In the genomic region with DNA sequence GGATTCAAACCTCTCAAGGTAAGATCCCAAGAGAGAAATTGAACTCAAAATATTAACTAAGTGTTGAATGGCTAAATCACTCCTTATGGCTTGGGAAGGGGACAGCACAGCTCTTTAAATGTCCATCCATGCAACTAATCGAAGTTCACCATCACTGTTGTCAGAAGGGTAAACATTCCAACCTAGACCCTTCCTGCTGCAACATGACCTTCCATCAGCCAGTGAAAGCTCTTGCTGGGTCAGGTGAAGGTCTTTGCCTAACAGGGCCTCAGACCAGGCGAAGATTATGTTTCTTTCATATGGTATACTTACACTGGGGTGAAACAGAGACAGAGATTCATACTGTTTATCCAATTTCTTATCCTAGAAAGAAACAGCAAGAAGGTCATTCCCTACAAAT, we compare ENCODE assay signal across 15 cellular contexts. TPM values are rescaled to one million over a fixed set of nuclear protein-coding genes. Genes with fewer than 3 reads are reported as not detected.
A peak's percentile ranks its signal among the peaks of the same experiment; 100 is the strongest.
DNase-seq lines count a peak whose midpoint lies in the region; ATAC-seq lines count a peak whose summit lies in the region.
"Had no signal": no experiment of that assay in that cellular context is flagged by ENCODE, and none has a peak within 500 bp of the region (broad histone marks: within the 10 kb centered on the region; RNA-seq: fewer than 3 reads in every experiment).

No MANE protein-coding gene starts in this region.

- ATAC-seq in stimulated activated naive B cell treated with anti-CD40 and anti-IgM and Interleukin-4, amounts not matched to agents 10 μg/mL and 1 μg/mL and 100 μg/mL, for 72 hours (replicated peaks), result no peak

- no peak overlapping the region for H3K4me3 Mint-ChIP-seq in activated naive CD8-positive, alpha-beta T cell
- no peak overlapping the region for H3K4me3 Mint-ChIP-seq in activated naive CD8-positive, alpha-beta T cell treated with anti-CD3 and anti-CD28 coated beads for 36 hours
- no peak overlapping the region for H3K4me3 Mint-ChIP-seq in IgD-negative memory B cell
- no peak overlapping the region for H3K4me3 Mint-ChIP-seq in immature natural killer cell
- H3K4me3 Mint-ChIP-seq in stimulated activated naive B cell treated with anti-CD40 and anti-IgM and Interleukin-4, amounts not matched to agents 10 μg/mL and 1 μg/mL and 100 μg/mL, for 72 hours, result no peak overlapping the region

- no peaks in the 10 kb centered on the region for H3K27me3 Mint-ChIP-seq in activated naive CD8-positive, alpha-beta T cell
- no peaks in the 10 kb centered on the region for H3K27me3 Mint-ChIP-seq in activated naive CD8-positive, alpha-beta T cell treated with anti-CD3 and anti-CD28 coated beads for 36 hours
- no peaks in the 10 kb centered on the region for H3K27me3 Mint-ChIP-seq in IgD-negative memory B cell
- peaks cover 0 to 2% (median 0%) of the 10 kb centered on the region in 3 donors for H3K27me3 Mint-ChIP-seq in immature natural killer cell (ENCODE audit: low read depth in 3 of 3)
- H3K27me3 Mint-ChIP-seq in stimulated activated naive B cell treated with anti-CD40 and anti-IgM and Interleukin-4, amounts not matched to agents 10 μg/mL and 1 μg/mL and 100 μg/mL, for 72 hours, result no peaks in the 10 kb centered on the region

- peaks cover 25% of the 10 kb centered on the region for H3K4me1 Mint-ChIP-seq in activated naive CD8-positive, alpha-beta T cell (ENCODE audit: low read depth)
- peaks cover 28% of the 10 kb centered on the region for H3K4me1 Mint-ChIP-seq in activated naive CD8-positive, alpha-beta T cell treated with anti-CD3 and anti-CD28 coated beads for 36 hours
- H3K4me1 Mint-ChIP-seq in IgD-negative memory B cell, result peaks cover 0 to 3% (median 0%) of the 10 kb centered on the region in 3 donors
- H3K4me1 Mint-ChIP-seq in immature natural killer cell, result no peaks in the 10 kb centered on the region
- H3K4me1 Mint-ChIP-seq in stimulated activated naive B cell treated with anti-CD40 and anti-IgM and Interleukin-4, amounts not matched to agents 10 μg/mL and 1 μg/mL and 100 μg/mL, for 72 hours, result peaks cover 7 to 9% of the 10 kb centered on the region in 2 donors

- no peaks in the 10 kb centered on the region for H3K9me3 Mint-ChIP-seq in activated naive CD8-positive, alpha-beta T cell (ENCODE audit: low read depth)
- no peaks in the 10 kb centered on the region for H3K9me3 Mint-ChIP-seq in activated naive CD8-positive, alpha-beta T cell treated with anti-CD3 and anti-CD28 coated beads for 36 hours
- H3K9me3 Mint-ChIP-seq in IgD-negative memory B cell, result no peaks in the 10 kb centered on the region
- no peaks in the 10 kb centered on the region for H3K9me3 Mint-ChIP-seq in immature natural killer cell
- no peaks in the 10 kb centered on the region for H3K9me3 Mint-ChIP-seq in stimulated activated naive B cell treated with anti-CD40 and anti-IgM and Interleukin-4, amounts not matched to agents 10 μg/mL and 1 μg/mL and 100 μg/mL, for 72 hours

- H3K27ac Mint-ChIP-seq in activated naive CD8-positive, alpha-beta T cell, result peak overlapping the region; percentile 46
- H3K27ac Mint-ChIP-seq in activated naive CD8-positive, alpha-beta T cell treated with anti-CD3 and anti-CD28 coated beads for 36 hours, result no peak overlapping the region
- H3K27ac Mint-ChIP-seq in IgD-negative memory B cell, result peak overlapping the region in 2 of 3 donors; percentile 7 to 16
- peak overlapping the region in 4 of 6 donors; percentile 5 to 73 (median 32) for H3K27ac Mint-ChIP-seq in immature natural killer cell
- peak overlapping the region; percentile 31 for H3K27ac Mint-ChIP-seq in stimulated activated naive B cell treated with anti-CD40 and anti-IgM and Interleukin-4, amounts not matched to agents 10 μg/mL and 1 μg/mL and 100 μg/mL, for 72 hours

- no peak for DNase-seq in activated naive CD8-positive, alpha-beta T cell treated with anti-CD3 and anti-CD28 coated beads for 36 hours
- DNase-seq in immature natural killer cell, result no peak
- DNase-seq in stimulated activated naive B cell treated with anti-CD40 and anti-IgM and Interleukin-4, amounts not matched to agents 10 μg/mL and 1 μg/mL and 100 μg/mL, for 72 hours, result no peak
- DNase-seq in stimulated activated naive CD4-positive, alpha-beta T cell treated with Interleukin-2 at 50 U/mL for 16 hours (lab: John Stamatoyannopoulos, UW), result no peak
- DNase-seq in activated gamma-delta T cell (lab: John Stamatoyannopoulos, UW), result no peak
- DNase-seq in SKM-1 (lab: John Stamatoyannopoulos, UW; ENCODE audit: unreplicated experiment), result no peak
- DNase-seq: EL, GOT3, NCI-H1436, NCI-H2029 treated with DMSO at 0.1 percent for 48 hours, NCI-H2171 treated with DMSO at 0.1 percent for 48 hours, NCI-H446 treated with DMSO at 0.1 percent for 48 hours, OCI-M1 had no signal

- peaks cover 5% of the 10 kb centered on the region for H3K36me3 Mint-ChIP-seq in activated naive CD8-positive, alpha-beta T cell
- H3K36me3 Mint-ChIP-seq in activated naive CD8-positive, alpha-beta T cell treated with anti-CD3 and anti-CD28 coated beads for 36 hours, result peaks cover 24% of the 10 kb centered on the region
- H3K36me3 Mint-ChIP-seq in IgD-negative memory B cell, result no peaks in the 10 kb centered on the region
- peaks cover 10 to 49% (median 28%) of the 10 kb centered on the region in 3 donors for H3K36me3 Mint-ChIP-seq in immature natural killer cell
- peaks cover 32 to 37% of the 10 kb centered on the region in 2 donors for H3K36me3 Mint-ChIP-seq in stimulated activated naive B cell treated with anti-CD40 and anti-IgM and Interleukin-4, amounts not matched to agents 10 μg/mL and 1 μg/mL and 100 μg/mL, for 72 hours

RNA-seq across cellular contexts. Expression of a gene that starts 16.4 kb away (rescaled TPM):
- total RNA-seq in activated naive CD8-positive, alpha-beta T cell treated with anti-CD3 and anti-CD28 coated beads for 36 hours, result 10 to 100 TPM; 64.6 to 66.3 TPM
- polyA plus RNA-seq in IgD-negative memory B cell (73.4 TPM), immature natural killer cell (10 to 100 TPM; 68.4 to 88.5 (median 85.4) TPM)
